Comparison of ENCODE assay signal across 9 cellular contexts in genomic region chr6:132764370-132764769, GRCh38. TPM values are rescaled to one million over a fixed set of nuclear protein-coding genes. Genes with fewer than 3 reads are reported as not detected.
DNase-seq lines count a peak whose midpoint lies in the region; FAIRE-seq and TF ChIP-seq lines count a peak whose summit lies in the region.
"Had no signal": no experiment of that assay in that cellular context is flagged by ENCODE, and none has a peak within 500 bp of the region (broad histone marks: within the 10 kb centered on the region; RNA-seq: fewer than 3 reads in every experiment).

No MANE protein-coding gene starts in this region.

- H3K4me3 Mint-ChIP-seq in Calu3 (ENCODE audit: low read depth, unreplicated experiment) = no peak overlapping the region
- no peak overlapping the region for H3K4me3 Mint-ChIP-seq in nephron progenitor cell
- H3K4me3 Mint-ChIP-seq: dendritic cell treated with granulocyte-macrophage colony-stimulating factor and Interleukin-4, amounts not matched to agents 40 ng/mL and 50 ng/mL, for 4 days had no signal

- no peak overlapping the region for H3K4me3 ChIP-seq in fibroblast of mammary gland (ENCODE audit: control insufficient read depth, low read depth, low read length)

- CTCF ChIA-PET in Calu3 (lab: Charles Lee) = interaction anchor here (1.0 to 2.2 kb wide), 4 partner anchors 13 to 93 kb away, joined by 3 to 13 read pairs (median 4); no protein-coding TSS in a partner anchor

- TF ChIP-seq CTCF in Calu3 (IDR thresholded peaks at IDR 0.05; ENCODE audit: unreplicated experiment) = no peak
- TF ChIP-seq CTCF in fibroblast of mammary gland (conservative IDR thresholded peaks at IDR 0.05; ENCODE audit: control insufficient read depth, insufficient read depth, low read depth, low read length) = no peak
- no peak for TF ChIP-seq CTCF in nephron progenitor cell (IDR thresholded peaks at IDR 0.05)
- no peak for TF ChIP-seq CTCF in D721Med (IDR thresholded peaks at IDR 0.05; ENCODE audit: insufficient read depth, missing control alignments)

- H3K36me3 Mint-ChIP-seq in Calu3 (ENCODE audit: insufficient read depth, unreplicated experiment) = no peaks in the 10 kb centered on the region
- H3K36me3 Mint-ChIP-seq in nephron progenitor cell (ENCODE audit: low read depth) = no peaks in the 10 kb centered on the region

- H3K9me3 Mint-ChIP-seq in Calu3 (ENCODE audit: low read depth, unreplicated experiment) (no peaks in the 10 kb centered on the region), nephron progenitor cell (no peaks in the 10 kb centered on the region)
- H3K9me3 Mint-ChIP-seq: dendritic cell treated with granulocyte-macrophage colony-stimulating factor and Interleukin-4, amounts not matched to agents 40 ng/mL and 50 ng/mL, for 4 days had no signal

- H3K27ac Mint-ChIP-seq in Calu3 (ENCODE audit: unreplicated experiment) (peak overlapping the region; percentile 89), nephron progenitor cell (no peak overlapping the region)
- H3K27ac Mint-ChIP-seq: dendritic cell treated with granulocyte-macrophage colony-stimulating factor and Interleukin-4, amounts not matched to agents 40 ng/mL and 50 ng/mL, for 4 days had no signal

- no peak for FAIRE-seq in D721Med (lab: Jason Lieb, UNC)

- no peaks in the 10 kb centered on the region for H3K27me3 Mint-ChIP-seq in Calu3 (ENCODE audit: unreplicated experiment)
- peaks cover 5% of the 10 kb centered on the region for H3K27me3 Mint-ChIP-seq in nephron progenitor cell (ENCODE audit: low read depth, poor library complexity)

- intact Hi-C loops in Calu3 (cut with micrococcal nuclease; ENCODE audit: unreplicated experiment) = no loop called here

- peaks cover 32% of the 10 kb centered on the region for H3K4me1 Mint-ChIP-seq in Calu3 (ENCODE audit: low read depth, unreplicated experiment)
- peaks cover 18% of the 10 kb centered on the region for H3K4me1 Mint-ChIP-seq in nephron progenitor cell

- no TSS peak for BruUV-seq in Calu3 (replicated peaks; lab: Mats Ljungman, UMichigan)

- DNase-seq in Calu3 = peak; percentile 68
- peak; percentile 98 for DNase-seq in NCI-H226
- peak; percentile 74 for DNase-seq in fibroblast of mammary gland (ENCODE audit: low read depth)
- DNase-seq in nephron progenitor cell = peak; percentile 18
- no peak for DNase-seq in NCI-H510A treated with DMSO at 0.1 percent for 48 hours (lab: John Stamatoyannopoulos, UW)
- no peak for DNase-seq in D721Med (ENCODE audit: insufficient read length, low spot score)
- no peak for DNase-seq in GM19238 (ENCODE audit: insufficient read length, low spot score)
- no peak for DNase-seq in activated CD8-positive, alpha-beta memory T cell treated with anti-CD3 and anti-CD28 coated beads, Interleukin-2, amount 50 U/mL, for 4 hours

RNA-seq across cellular contexts. Expression of gene VNN2, which starts 6.7 kb away (rescaled TPM):
- total RNA-seq in Calu3 (2022) = 18.1 and 21.5 TPM in 2 replicates

RNA-seq across cellular contexts. Expression of gene SLC18B1, which starts 34.1 kb away (rescaled TPM):
- 23.9 and 25.9 TPM in 2 replicates for total RNA-seq in Calu3 (2022)

RNA-seq across cellular contexts. Expression of gene RPS12, which starts 50.0 kb away (rescaled TPM):
- 1,002 and 1,082 TPM in 2 replicates for total RNA-seq in Calu3 (2022)

RNA-seq across cellular contexts. Expression of gene VNN1, which starts 50.5 kb away (rescaled TPM):
- total RNA-seq in Calu3 (2022) = 12.4 and 13.3 TPM in 2 replicates

Comparison
In these comparisons a context has a peak if more than half of its experiments do, and no peak if none do; other contexts are left out.
1. DNase-seq: peak in Calu3 (single experiment), NCI-H226 (single experiment), fibroblast of mammary gland (single experiment) and nephron progenitor cell (single experiment); none in NCI-H510A treated with DMSO at 0.1 percent for 48 hours (single experiment), D721Med (single experiment), GM19238 (single experiment) and activated CD8-positive, alpha-beta memory T cell treated with anti-CD3 and anti-CD28 coated beads, Interleukin-2, amount 50 U/mL, for 4 hours (single experiment).